12 cellular contexts compared by ENCODE assay signal in genomic region chr4:165332502-165332901, GRCh38. TPM values are rescaled to one million over a fixed set of nuclear protein-coding genes. Genes with fewer than 3 reads are reported as not detected.
A peak's percentile ranks its signal among the peaks of the same experiment; 100 is the strongest.
DNase-seq lines count a peak whose midpoint lies in the region; FAIRE-seq and TF ChIP-seq lines count a peak whose summit lies in the region.
"Had no signal": no experiment of that assay in that cellular context is flagged by ENCODE, and none has a peak within 500 bp of the region (broad histone marks: within the 10 kb centered on the region; RNA-seq: fewer than 3 reads in every experiment).

No MANE protein-coding gene starts in this region.

- H4K20me1 ChIP-seq in endothelial cell of umbilical vein (replicated peaks; ENCODE audit: control insufficient read depth, extremely low read depth, insufficient read depth, low read length) (peaks cover 10% of the 10 kb centered on the region), neural progenitor cell (ENCODE audit: low read depth) (peaks cover 98% of the 10 kb centered on the region)

- H3K27me3 ChIP-seq in endothelial cell of umbilical vein (ENCODE audit: control insufficient read depth in 2 of 2, insufficient read depth in 2 of 2, low read length in 2 of 2) (no peaks in the 10 kb centered on the region), neural progenitor cell (no peaks in the 10 kb centered on the region)
- H3K27me3 ChIP-seq: heart left ventricle had no signal

- peaks cover 47% of the 10 kb centered on the region for H3K4me1 ChIP-seq in endothelial cell of umbilical vein (ENCODE audit: control insufficient read depth, extremely low read depth, insufficient read depth, low read length)
- peaks cover 60% of the 10 kb centered on the region for H3K4me1 ChIP-seq in neural progenitor cell

- H3K9me1 ChIP-seq in endothelial cell of umbilical vein (replicated peaks; ENCODE audit: control insufficient read depth, extremely low read depth, insufficient read depth, low read length): no peaks in the 10 kb centered on the region

- H3K4me3 ChIP-seq in endothelial cell of umbilical vein (replicated peaks in 1 of 3; ENCODE audit: insufficient read depth in 1 of 3, low read depth in 1 of 3, low read length in 3 of 3) (peak overlapping the region in 1 of 3 experiments; percentile 15), neural progenitor cell (peak overlapping the region; percentile 89)
- H3K4me3 ChIP-seq: heart left ventricle, mucosa of descending colon had no signal

- BruUV-seq in endothelial cell of umbilical vein (replicated peaks; lab: Mats Ljungman, UMichigan): no TSS peak

- H2AFZ ChIP-seq in endothelial cell of umbilical vein (ENCODE audit: low read depth, low read length): no peak overlapping the region
- no peak overlapping the region for H2AFZ ChIP-seq in neural progenitor cell (replicated peaks)

- H3K4me2 ChIP-seq in endothelial cell of umbilical vein (ENCODE audit: insufficient read depth, low read length) (peak overlapping the region; percentile 92), neural progenitor cell (peak overlapping the region; percentile 86)

- H3K27ac ChIP-seq in endothelial cell of umbilical vein (ENCODE audit: insufficient read depth, low read depth, low read length) (no peak overlapping the region), neural progenitor cell (no peak overlapping the region)
- H3K27ac ChIP-seq: heart left ventricle had no signal

- peak; percentile 35 for DNase-seq in MV-4-11 (lab: John Stamatoyannopoulos, UW)
- no peak for DNase-seq in endothelial cell of umbilical vein (ENCODE audit: low read depth, low spot score)
- no peak for DNase-seq in neural progenitor cell (ENCODE audit: low spot score)
- DNase-seq in stimulated activated CD4-positive, alpha-beta T cell treated with anti-CD3 and anti-CD28 coated beads, Interleukin-12 subunit alpha, Interleukin-12 subunit beta, amount 100 ng/mL, for 4 hours: no peak
- DNase-seq in NCI-H146 treated with DMSO at 0.1 percent for 48 hours (lab: John Stamatoyannopoulos, UW; ENCODE audit: unreplicated experiment): no peak
- DNase-seq in erythroblast (lab: John Stamatoyannopoulos, UW): no peak
- DNase-seq: DMS53, heart left ventricle, mucosa of descending colon, NCI-H524 treated with DMSO at 0.1 percent for 48 hours had no signal

- H3K9ac ChIP-seq in endothelial cell of umbilical vein (replicated peaks; ENCODE audit: extremely low read depth, insufficient read depth, low read length): no peak overlapping the region
- no peak overlapping the region for H3K9ac ChIP-seq in neural progenitor cell

- FAIRE-seq in G401.6 (lab: Jason Lieb, UNC): peak; percentile 66
- no peak for FAIRE-seq in endothelial cell of umbilical vein (lab: Jason Lieb, UNC)

- no peak for TF ChIP-seq POLR2A in endothelial cell of umbilical vein (IDR thresholded peaks at IDR 0.05; ENCODE audit: low read depth, low read length)
- no peak for TF ChIP-seq POLR2A in erythroblast (IDR thresholded peaks at IDR 0.05; ENCODE audit: low read length)

- peaks cover 99% of the 10 kb centered on the region for H3K79me2 ChIP-seq in endothelial cell of umbilical vein (ENCODE audit: control insufficient read depth, insufficient read depth, low read length)
- H3K79me2 ChIP-seq in neural progenitor cell (ENCODE audit: low read depth): peaks cover 100% of the 10 kb centered on the region

- POLR2A ChIA-PET in endothelial cell of umbilical vein (lab: Charles Lee): no interaction called here

- H3F3A ChIP-seq in neural progenitor cell (ENCODE audit: low read depth): peaks cover 19% of the 10 kb centered on the region

- H3K36me3 ChIP-seq in endothelial cell of umbilical vein (ENCODE audit: control insufficient read depth in 2 of 2, extremely low read depth in 1 of 2, insufficient read depth in 2 of 2, low read length in 2 of 2): peaks cover 0 to 17% of the 10 kb centered on the region in 2 experiments
- H3K36me3 ChIP-seq in neural progenitor cell: peaks cover 15% of the 10 kb centered on the region

- no peaks in the 10 kb centered on the region for H3K27me3 Mint-ChIP-seq in neural progenitor cell (ENCODE audit: insufficient read depth, low read depth)
- H3K27me3 Mint-ChIP-seq: central memory CD8-positive, alpha-beta T cell had no signal

- no peaks in the 10 kb centered on the region for H3K9me3 ChIP-seq in endothelial cell of umbilical vein (replicated peaks; ENCODE audit: control insufficient read depth, insufficient read depth, low read length)
- H3K9me3 ChIP-seq in neural progenitor cell (ENCODE audit: low read depth): no peaks in the 10 kb centered on the region
- H3K9me3 ChIP-seq: heart left ventricle, mucosa of descending colon had no signal

- peaks cover 51% of the 10 kb centered on the region for H3K4me1 Mint-ChIP-seq in neural progenitor cell

- no peak overlapping the region for H3K4me3 Mint-ChIP-seq in neural progenitor cell
- H3K4me3 Mint-ChIP-seq: central memory CD8-positive, alpha-beta T cell had no signal

- no peaks in the 10 kb centered on the region for H3K9me3 Mint-ChIP-seq in neural progenitor cell
- H3K9me3 Mint-ChIP-seq: central memory CD8-positive, alpha-beta T cell had no signal

- peaks cover 35% of the 10 kb centered on the region for H3K36me3 Mint-ChIP-seq in neural progenitor cell

- no peak overlapping the region for H3K27ac Mint-ChIP-seq in neural progenitor cell

- CTCF ChIA-PET in endothelial cell of umbilical vein (lab: Charles Lee): interaction anchor here (1.0 to 8.8 kb wide), 4 partner anchors 13 to 220 kb away, joined by 3 to 50 read pairs (median 5); partner anchors contain the start of gene TMEM192

- intact Hi-C loops in endothelial cell of umbilical vein (cut with micrococcal nuclease): no loop called here

- dilution Hi-C loops in endothelial cell of umbilical vein (cut with MboI; ENCODE audit: extremely low pct_ligation_motif_present, low sequenced_read_pairs): no loop called here

- TF ChIP-seq CTCF in endothelial cell of umbilical vein (IDR thresholded peaks at IDR 0.05; ENCODE audit: extremely low read depth in 1 of 2, insufficient read depth in 1 of 2, low read depth in 1 of 2, low read length in 2 of 2): no peak
- no peak for TF ChIP-seq CTCF in neural progenitor cell (IDR thresholded peaks at IDR 0.05)

TF ChIP-seq in endothelial cell of umbilical vein, 7 proteins besides CTCF, POLR2A, EP300 and RAD21:
- TF ChIP-seq FOS (IDR thresholded peaks at IDR 0.05; ENCODE audit: borderline replicate concordance, insufficient read depth, low read length): no peak

RNA-seq across cellular contexts. Expression of gene MSMO1, which starts 5.0 kb away (rescaled TPM):
- total RNA-seq in endothelial cell of umbilical vein (109 and 127 TPM in 2 replicates), neural progenitor cell (ENCODE audit: low replicate concordance) (190 and 298 TPM in 2 replicates)
- 69.0 and 74.3 TPM in 2 replicates for polyA plus RNA-seq in endothelial cell of umbilical vein
- 60.4 and 61.9 TPM in 2 replicates for polyA plus RNA-seq in endothelial cell of umbilical vein (2011; cell fraction: cytosol; rRNA removed)
- polyA plus RNA-seq in endothelial cell of umbilical vein (2011; cell fraction: nucleus; rRNA removed): 23.0 and 32.4 TPM in 2 replicates
- 34.5 and 57.2 TPM in 2 replicates for polyA plus RNA-seq in endothelial cell of umbilical vein (2012)
- 56.1 and 58.2 TPM in 2 replicates for polyA minus RNA-seq in endothelial cell of umbilical vein
- 13.2 TPM for polyA minus RNA-seq in endothelial cell of umbilical vein (2011; cell fraction: cytosol; rRNA and poly(A)+ RNA removed)
- 15.4 and 26.9 TPM in 2 replicates for polyA minus RNA-seq in endothelial cell of umbilical vein (2011; cell fraction: nucleus; rRNA and poly(A)+ RNA removed)

RNA-seq across cellular contexts. Expression of gene CPE, which starts 46.3 kb away (rescaled TPM):
- total RNA-seq in endothelial cell of umbilical vein (8.1 and 9.2 TPM in 2 replicates), neural progenitor cell (ENCODE audit: low replicate concordance) (43.6 and 47.4 TPM in 2 replicates)
- 2.2 and 2.7 TPM in 2 replicates for polyA plus RNA-seq in endothelial cell of umbilical vein
- 2.6 and 2.7 TPM in 2 replicates for polyA plus RNA-seq in endothelial cell of umbilical vein (2011; cell fraction: cytosol; rRNA removed)
- polyA plus RNA-seq in endothelial cell of umbilical vein (2011; cell fraction: nucleus; rRNA removed): 1.1 and 1.3 TPM in 2 replicates
- polyA plus RNA-seq in endothelial cell of umbilical vein (2012): 1.4 and 1.9 TPM in 2 replicates
- 4.4 and 6.5 TPM in 2 replicates for polyA minus RNA-seq in endothelial cell of umbilical vein
- 2.7 TPM for polyA minus RNA-seq in endothelial cell of umbilical vein (2011; cell fraction: cytosol; rRNA and poly(A)+ RNA removed)
- 0.24 and 0.58 TPM in 2 replicates for polyA minus RNA-seq in endothelial cell of umbilical vein (2011; cell fraction: nucleus; rRNA and poly(A)+ RNA removed)
